ENCODE assay signal across 1 cellular context in genomic region chr6:2871922-2872321, GRCh38.
A peak's percentile ranks its signal among the peaks of the same experiment; 100 is the strongest.
TF ChIP-seq lines count a peak whose summit lies in the region.

No MANE protein-coding gene starts in this region.

TF ChIP-seq in K562, 482 proteins besides CTCF, POLR2A, EP300 and RAD21:
- TF ChIP-seq BCOR (IDR thresholded peaks at IDR 0.05), result peak; percentile 54; the same call in 1 of the 2 replicates
- peak in 1 of 2 experiments; percentile 41; a peak in 2 of 4 replicates for TF ChIP-seq KDM1A (IDR thresholded peaks at IDR 0.05)
- TF ChIP-seq CBFA2T2 (conservative IDR thresholded peaks at IDR 0.05), result 0 out of 2 replicates have a peak, but pooled peaks have one; percentile 13
- no peak for TF ChIP-seq E2F4 (CRISPR knock-in tag; IDR thresholded peaks at IDR 0.05; ENCODE audit: low read depth)
- TF ChIP-seq CBX3 (IDR thresholded peaks at IDR 0.05; ENCODE audit: borderline replicate concordance in 1 of 2, low read length in 2 of 2), result peak in 1 of 2 experiments; percentile 59; a peak in 1 of 3 replicates
- TF ChIP-seq CBFA2T3 (IDR thresholded peaks at IDR 0.05), result peak; percentile 24
- TF ChIP-seq ZNF174 (CRISPR knock-in tag; IDR thresholded peaks at IDR 0.05), result no peak
